3 cellular contexts compared by ENCODE assay signal in the genomic region with DNA sequence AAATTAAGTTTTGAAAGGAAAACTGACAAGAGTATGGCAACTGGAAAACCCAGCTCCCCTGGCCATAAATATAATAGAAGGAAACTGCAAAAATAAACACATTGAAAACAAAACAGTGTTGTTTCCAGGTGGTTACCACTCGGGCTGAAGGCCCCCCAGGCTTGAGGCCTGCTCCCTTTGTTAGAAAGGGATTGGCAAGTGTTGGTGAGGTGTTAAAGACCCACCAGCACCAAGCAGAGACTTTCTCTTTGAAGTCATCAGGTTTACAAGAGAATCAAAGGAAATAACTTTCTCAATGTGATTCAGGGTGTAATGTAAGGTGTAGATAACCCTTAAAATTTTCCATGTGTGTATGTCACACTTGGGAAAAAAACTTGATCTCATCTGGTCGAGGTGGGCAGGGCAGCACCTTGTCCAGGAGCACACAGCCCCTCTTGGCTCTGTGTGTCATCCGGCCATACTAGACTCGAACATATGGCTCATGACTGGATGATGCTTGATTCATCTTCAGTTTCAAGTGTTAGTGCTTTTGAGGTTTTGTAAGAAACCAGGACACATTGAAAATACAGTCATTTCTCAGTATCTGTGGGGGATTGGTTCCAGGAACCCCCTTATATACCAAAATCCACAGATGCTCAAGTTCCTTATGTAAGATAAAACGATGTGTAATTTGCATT.
TF ChIP-seq lines count a peak whose summit lies in the region.

No MANE protein-coding gene starts in this region.

TF ChIP-seq in SK-N-SH, 30 proteins besides CTCF, POLR2A, EP300 and RAD21:
- TF ChIP-seq RCOR1 (IDR thresholded peaks at IDR 0.05; ENCODE audit: low read length) (no peak), POLR2AphosphoS5 (IDR thresholded peaks at IDR 0.05; ENCODE audit: low read depth, low read length) (0 out of 2 replicates have a peak, but pooled peaks have one; percentile 14), SIN3A (IDR thresholded peaks at IDR 0.05; ENCODE audit: borderline replicate concordance, low read depth, low read length) (0 out of 2 replicates have a peak, but pooled peaks have one; percentile 38), FOXJ3 (CRISPR knock-in tag; IDR thresholded peaks at IDR 0.05) (no peak), RFX5 (IDR thresholded peaks at IDR 0.05; ENCODE audit: low read length) (no peak), TEAD4 (IDR thresholded peaks at IDR 0.05; ENCODE audit: borderline replicate concordance, insufficient read depth) (no peak)

TF ChIP-seq in SK-N-SH treated with all-trans-retinoic acid at 6 μM for 48 hours, 23 proteins besides CTCF, POLR2A, EP300 and RAD21 (continues in another document):
- TF ChIP-seq ISL1 (CRISPR knock-in tag; IDR thresholded peaks at IDR 0.05) = no peak
- TF ChIP-seq CSDC2 (CRISPR knock-in tag; IDR thresholded peaks at IDR 0.05) = no peak
- no peak for TF ChIP-seq GLIS3 (CRISPR knock-in tag; IDR thresholded peaks at IDR 0.05)
- no peak for TF ChIP-seq TOX (CRISPR knock-in tag; IDR thresholded peaks at IDR 0.05; ENCODE audit: borderline replicate concordance)
- no peak for TF ChIP-seq ZNF565 (CRISPR knock-in tag; conservative IDR thresholded peaks at IDR 0.05; ENCODE audit: low read depth)
- TF ChIP-seq TSHZ2 (CRISPR knock-in tag; IDR thresholded peaks at IDR 0.05) = no peak
- no peak for TF ChIP-seq TCF4 (CRISPR knock-in tag; IDR thresholded peaks at IDR 0.05; ENCODE audit: borderline replicate concordance)
- TF ChIP-seq ZC3H10 (CRISPR knock-in tag; IDR thresholded peaks at IDR 0.05) = no peak
- no peak for TF ChIP-seq PPARA (CRISPR knock-in tag; IDR thresholded peaks at IDR 0.05; ENCODE audit: borderline replicate concordance)
- no peak for TF ChIP-seq BACH2 (CRISPR knock-in tag; IDR thresholded peaks at IDR 0.05; ENCODE audit: borderline replicate concordance)
- TF ChIP-seq PATZ1 (CRISPR knock-in tag; IDR thresholded peaks at IDR 0.05; ENCODE audit: borderline replicate concordance) = no peak
- no peak for TF ChIP-seq RARB (CRISPR knock-in tag; IDR thresholded peaks at IDR 0.05)
- TF ChIP-seq, protein P1, sequence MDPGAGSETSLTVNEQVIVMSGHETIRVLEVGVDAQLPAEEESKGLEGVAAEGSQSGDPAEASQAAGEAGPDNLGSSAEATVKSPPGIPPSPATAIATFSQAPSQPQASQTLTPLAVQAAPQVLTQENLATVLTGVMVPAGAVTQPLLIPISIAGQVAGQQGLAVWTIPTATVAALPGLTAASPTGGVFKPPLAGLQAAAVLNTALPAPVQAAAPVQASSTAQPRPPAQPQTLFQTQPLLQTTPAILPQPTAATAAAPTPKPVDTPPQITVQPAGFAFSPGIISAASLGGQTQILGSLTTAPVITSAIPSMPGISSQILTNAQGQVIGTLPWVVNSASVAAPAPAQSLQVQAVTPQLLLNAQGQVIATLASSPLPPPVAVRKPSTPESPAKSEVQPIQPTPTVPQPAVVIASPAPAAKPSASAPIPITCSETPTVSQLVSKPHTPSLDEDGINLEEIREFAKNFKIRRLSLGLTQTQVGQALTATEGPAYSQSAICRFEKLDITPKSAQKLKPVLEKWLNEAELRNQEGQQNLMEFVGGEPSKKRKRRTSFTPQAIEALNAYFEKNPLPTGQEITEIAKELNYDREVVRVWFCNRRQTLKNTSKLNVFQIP (CRISPR knock-in tag; IDR thresholded peaks at IDR 0.05; ENCODE audit: borderline replicate concordance, low read depth) = no peak
- TF ChIP-seq, protein P2, sequence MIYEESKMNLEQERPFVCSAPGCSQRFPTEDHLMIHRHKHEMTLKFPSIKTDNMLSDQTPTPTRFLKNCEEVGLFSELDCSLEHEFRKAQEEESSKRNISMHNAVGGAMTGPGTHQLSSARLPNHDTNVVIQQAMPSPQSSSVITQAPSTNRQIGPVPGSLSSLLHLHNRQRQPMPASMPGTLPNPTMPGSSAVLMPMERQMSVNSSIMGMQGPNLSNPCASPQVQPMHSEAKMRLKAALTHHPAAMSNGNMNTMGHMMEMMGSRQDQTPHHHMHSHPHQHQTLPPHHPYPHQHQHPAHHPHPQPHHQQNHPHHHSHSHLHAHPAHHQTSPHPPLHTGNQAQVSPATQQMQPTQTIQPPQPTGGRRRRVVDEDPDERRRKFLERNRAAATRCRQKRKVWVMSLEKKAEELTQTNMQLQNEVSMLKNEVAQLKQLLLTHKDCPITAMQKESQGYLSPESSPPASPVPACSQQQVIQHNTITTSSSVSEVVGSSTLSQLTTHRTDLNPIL (CRISPR knock-in tag; IDR thresholded peaks at IDR 0.05; ENCODE audit: low read depth) = no peak
- TF ChIP-seq ESRRG (CRISPR knock-in tag; IDR thresholded peaks at IDR 0.05) = no peak
- no peak for TF ChIP-seq ZNF8 (CRISPR knock-in tag; IDR thresholded peaks at IDR 0.05)
- no peak for TF ChIP-seq OSR1 (CRISPR knock-in tag; IDR thresholded peaks at IDR 0.05)

TF ChIP-seq in HepG2, 621 proteins besides CTCF, POLR2A, EP300 and RAD21:
- TF ChIP-seq POLR2G (IDR thresholded peaks at IDR 0.05; ENCODE audit: low read depth, low read length) = 0 out of 2 replicates have a peak, but pooled peaks have one; percentile 13
- TF ChIP-seq SETDB1 (CRISPR knock-in tag; IDR thresholded peaks at IDR 0.05; ENCODE audit: borderline replicate concordance) = no peak
- TF ChIP-seq PRMT3 (CRISPR knock-in tag; IDR thresholded peaks at IDR 0.05; ENCODE audit: borderline replicate concordance, low read depth) = no peak
- TF ChIP-seq ZNF768 (CRISPR knock-in tag; IDR thresholded peaks at IDR 0.05) = no peak
- TF ChIP-seq ZBTB8A (CRISPR knock-in tag; IDR thresholded peaks at IDR 0.05; ENCODE audit: borderline replicate concordance, low read depth) = no peak
- TF ChIP-seq TEAD3 (CRISPR knock-in tag; optimal IDR thresholded peaks at IDR 0.05; ENCODE audit: borderline replicate concordance) = no peak
- no peak for TF ChIP-seq ZNF326 (CRISPR knock-in tag; IDR thresholded peaks at IDR 0.05; ENCODE audit: borderline replicate concordance)
TF ChIP-seq in HepG2: peak in this region for 1.
